In genomic region chr22:23085785-23086184, GRCh38 we compare ENCODE assay signal across 22 cellular contexts. TPM values are rescaled to one million over a fixed set of nuclear protein-coding genes. Genes with fewer than 3 reads are reported as not detected.
A peak's percentile ranks its signal among the peaks of the same experiment; 100 is the strongest.
DNase-seq lines count a peak whose midpoint lies in the region; ATAC-seq, FAIRE-seq and TF ChIP-seq lines count a peak whose summit lies in the region.
"Had no signal": no experiment of that assay in that cellular context is flagged by ENCODE, and none has a peak within 500 bp of the region (broad histone marks: within the 10 kb centered on the region; RNA-seq: fewer than 3 reads in every experiment).

No MANE protein-coding gene starts in this region.

- H3K27me3 ChIP-seq in GM23338 (ENCODE audit: insufficient read depth) (no peaks in the 10 kb centered on the region), K562 (ENCODE audit: control insufficient read depth in 2 of 2, insufficient read depth in 2 of 2, low read length in 2 of 2) (peaks cover 69 to 88% of the 10 kb centered on the region in 2 experiments), mesendoderm (ENCODE audit: insufficient read depth, low read length, poor library complexity) (no peaks in the 10 kb centered on the region)
- no peaks in the 10 kb centered on the region for H3K27me3 ChIP-seq in CD4-positive, alpha-beta T cell (ENCODE audit: control insufficient read depth, insufficient read depth, low read length)

- no peaks in the 10 kb centered on the region for H3K36me3 ChIP-seq in GM23338 (ENCODE audit: insufficient read depth)
- H3K36me3 ChIP-seq in K562 (ENCODE audit: control insufficient read depth, insufficient read depth, low read length): no peaks in the 10 kb centered on the region
- H3K36me3 ChIP-seq in mesendoderm (ENCODE audit: control insufficient read depth, insufficient read depth, low read length): no peaks in the 10 kb centered on the region

- no peak overlapping the region for H3K4ac ChIP-seq in mesendoderm (ENCODE audit: low read depth, low read length)

- in situ Hi-C loops in K562 (cut with MboI): no loop called here

- no peak overlapping the region for H2BK120ac ChIP-seq in mesendoderm (ENCODE audit: low read depth, low read length)

- H3K79me1 ChIP-seq in mesendoderm (ENCODE audit: low read length): no peaks in the 10 kb centered on the region

- peaks cover 12% of the 10 kb centered on the region for H3K27me3 Mint-ChIP-seq in GM23338 (ENCODE audit: insufficient read depth, low read depth, poor library complexity)
- H3K27me3 Mint-ChIP-seq in CD4-positive, alpha-beta T cell: no peaks in the 10 kb centered on the region

- H3K9me3 ChIP-seq in K562 (replicated peaks; ENCODE audit: control insufficient read depth, insufficient read depth, low read depth, low read length): no peaks in the 10 kb centered on the region
- H3K9me3 ChIP-seq in CD4-positive, alpha-beta T cell (ENCODE audit: control insufficient read depth, low read length): no peaks in the 10 kb centered on the region

- H3K9me3 Mint-ChIP-seq in GM23338: no peaks in the 10 kb centered on the region
- H3K9me3 Mint-ChIP-seq in CD4-positive, alpha-beta T cell: no peaks in the 10 kb centered on the region

- FAIRE-seq in K562 (lab: Jason Lieb, UNC): no peak

- no peaks in the 10 kb centered on the region for H3K9me2 ChIP-seq in GM23338 (ENCODE audit: insufficient read depth)

- no peak overlapping the region for H3K4me2 ChIP-seq in GM23338
- no peak overlapping the region for H3K4me2 ChIP-seq in K562 (ENCODE audit: insufficient read depth, low read length)
- no peak overlapping the region for H3K4me2 ChIP-seq in mesendoderm (ENCODE audit: low read length)

- no TSS peak for BruUV-seq in K562 (replicated peaks; lab: Mats Ljungman, UMichigan)

- no peak for TF ChIP-seq EP300 in K562 (IDR thresholded peaks at IDR 0.05; ENCODE audit: low read length)

- H3K9me1 ChIP-seq in K562 (ENCODE audit: control insufficient read depth, insufficient read depth, low read length): peaks cover 27% of the 10 kb centered on the region

- no peaks in the 10 kb centered on the region for H3K79me2 ChIP-seq in GM23338 (replicated peaks; ENCODE audit: insufficient read depth)
- H3K79me2 ChIP-seq in K562 (ENCODE audit: control insufficient read depth, insufficient read depth, low read length): no peaks in the 10 kb centered on the region
- H3K79me2 ChIP-seq in mesendoderm (ENCODE audit: control insufficient read depth, insufficient read depth, low read length): no peaks in the 10 kb centered on the region

- H3K18ac ChIP-seq in mesendoderm (ENCODE audit: low read length): no peak overlapping the region

- no peak overlapping the region for H4K8ac ChIP-seq in mesendoderm (ENCODE audit: low read depth, low read length)

- peak; percentile 89 for DNase-seq in D341Med (ENCODE audit: low spot score)
- no peak for DNase-seq in GM23338 (ENCODE audit: low spot score)
- peak in 2 of 4 experiments; percentile 50 to 52 for DNase-seq in K562 (ENCODE audit: extremely low read depth in 1 of 4, low spot score in 3 of 4)
- peak; percentile 62 for DNase-seq in mesendoderm
- DNase-seq in NCI-H510A treated with DMSO at 0.1 percent for 48 hours (lab: John Stamatoyannopoulos, UW): no peak
- DNase-seq in germinal center (ENCODE audit: low spot score): no peak
- DNase-seq in anterior cingulate cortex (lab: John Stamatoyannopoulos, UW): no peak
- no peak for DNase-seq in CD4-positive, alpha-beta T cell
- DNase-seq: ACHN; EL; GOT3; HCEC 1CT; KG1; NCI-H1092; NCI-H1436 treated with DMSO at 0.1 percent for 48 hours; NCI-H1930; NK-92 treated with Interleukin-12 subunit alpha and Interleukin-12 subunit beta, amount 100 ng/mL, for 24 hours; SHP77 treated with DMSO at 0.1 percent for 48 hours; SW 1271 had no signal

- H3K4me3 ChIP-seq in GM23338 (no peak overlapping the region), K562 (no peak overlapping the region), mesendoderm (ENCODE audit: low read length) (no peak overlapping the region)
- H3K4me3 ChIP-seq: SK-N-MC had no signal

- TF ChIP-seq CTCF in GM23338 (conservative IDR thresholded peaks at IDR 0.05; ENCODE audit: low read depth in 2 of 2): no peak
- TF ChIP-seq CTCF in K562 (IDR thresholded peaks at IDR 0.05 in 2 of 3, conservative IDR thresholded peaks at IDR 0.05 in 1 of 3; ENCODE audit: insufficient read depth in 2 of 3, low read depth in 1 of 3, low read length in 3 of 3): no peak
- no peak for TF ChIP-seq CTCF in CD4-positive, alpha-beta T cell (IDR thresholded peaks at IDR 0.05)

- no peak overlapping the region for H2BK15ac ChIP-seq in mesendoderm (replicated peaks; ENCODE audit: low read depth)

- H3K36me3 Mint-ChIP-seq in GM23338 (ENCODE audit: low read depth): no peaks in the 10 kb centered on the region
- no peaks in the 10 kb centered on the region for H3K36me3 Mint-ChIP-seq in CD4-positive, alpha-beta T cell (ENCODE audit: low read depth)

- no peak overlapping the region for H3K23ac ChIP-seq in mesendoderm (ENCODE audit: low read length)

- H3K4me1 ChIP-seq in GM23338 (ENCODE audit: insufficient read depth) (no peaks in the 10 kb centered on the region; the same call in 1 of the 2 replicates), K562 (replicated peaks in 1 of 2; ENCODE audit: control insufficient read depth in 2 of 2, insufficient read depth in 2 of 2, low read length in 2 of 2) (peaks cover 17 to 38% of the 10 kb centered on the region in 2 experiments; a peak in 4 of 5 replicates), mesendoderm (ENCODE audit: control insufficient read depth, low read depth, low read length) (peaks cover 9% of the 10 kb centered on the region)

- H3K4me3 Mint-ChIP-seq in GM23338: no peak overlapping the region
- H3K4me3 Mint-ChIP-seq in CD4-positive, alpha-beta T cell: no peak overlapping the region

- H3K9ac ChIP-seq in K562 (ENCODE audit: insufficient read depth in 1 of 2, low read depth in 2 of 2, low read length in 2 of 2) (peak overlapping the region in 1 of 2 experiments; percentile 80; a peak in 1 of 4 replicates), mesendoderm (ENCODE audit: low read length) (no peak overlapping the region)

- no peak overlapping the region for H2AFZ ChIP-seq in GM23338
- H2AFZ ChIP-seq in K562 (ENCODE audit: low read depth, low read length): no peak overlapping the region

- TF ChIP-seq RAD21 in K562 (CRISPR knock-in tag; conservative IDR thresholded peaks at IDR 0.05 in 1 of 2, IDR thresholded peaks at IDR 0.05 in 1 of 2): no peak

- H4K5ac ChIP-seq in mesendoderm (ENCODE audit: low read length): no peak overlapping the region

- H3K27ac Mint-ChIP-seq in GM23338: no peak overlapping the region
- no peak overlapping the region for H3K27ac Mint-ChIP-seq in CD4-positive, alpha-beta T cell

- TF ChIP-seq POLR2A in K562 (conservative IDR thresholded peaks at IDR 0.05): no peak

- ATAC-seq in GM23338 (peak; percentile 14; the same call in 1 of the 3 replicates), K562 (no peak)
- ATAC-seq in CD4-positive, alpha-beta T cell (ENCODE audit: poor library complexity): no peak

- H3K56ac ChIP-seq in mesendoderm (ENCODE audit: low read length): no peak overlapping the region

- POLR2A ChIA-PET in K562 (lab: Yijun Ruan, JAX): interaction anchor here (0.6 to 9.9 kb wide), 8 partner anchors 13 to 565 kb away, joined by 3 to 178 read pairs (median 4); partner anchors contain the start of genes GNAZ and ZNF280A
- POLR2A ChIA-PET in CD4-positive, alpha-beta T cell (lab: Charles Lee): no interaction called here

- H3K27ac ChIP-seq in GM23338 (ENCODE audit: low read depth): no peak overlapping the region
- H3K27ac ChIP-seq in K562 (ENCODE audit: extremely low read depth, low read depth, low read length): no peak overlapping the region
- H3K27ac ChIP-seq in mesendoderm (ENCODE audit: low read depth, low read length): no peak overlapping the region
- no peak overlapping the region for H3K27ac ChIP-seq in CD4-positive, alpha-beta T cell (ENCODE audit: low read depth, low read length)
- H3K27ac ChIP-seq: C4-2B, RWPE1, SK-N-MC had no signal

- CTCF ChIA-PET in K562 (lab: Yijun Ruan, JAX; ENCODE audit: low intra/inter-chr PET ratio): interaction anchor here (1.1 kb wide), 1 partner anchor 43 kb away, joined by 3 read pairs; no protein-coding TSS in a partner anchor
- CTCF ChIA-PET in CD4-positive, alpha-beta T cell (lab: Charles Lee): no interaction called here

- H3F3A ChIP-seq in GM23338 (replicated peaks; ENCODE audit: low read depth): no peaks in the 10 kb centered on the region

- WGBS in K562 (ENCODE audit: insufficient coverage, low coverage, missing lambda C conversion rate): 10% methylated on average over 9 of the region's 9 CpGs
- no CpG with 5 or more reads among the region's 9 CpGs for WGBS in mesendoderm (ENCODE audit: extremely low coverage, insufficient coverage, low lambda C conversion rate)

- H4K20me1 ChIP-seq in GM23338 (replicated peaks; ENCODE audit: insufficient read depth) (no peaks in the 10 kb centered on the region; the same call in 1 of the 2 replicates), K562 (replicated peaks; ENCODE audit: control insufficient read depth, insufficient read depth, low read length) (peaks cover 76% of the 10 kb centered on the region)

- H2BK5ac ChIP-seq in mesendoderm (ENCODE audit: low read length): no peak overlapping the region

- H2AK5ac ChIP-seq in mesendoderm (ENCODE audit: low read length): no peak overlapping the region

- H3K4me1 Mint-ChIP-seq in GM23338: peaks cover 15% of the 10 kb centered on the region
- H3K4me1 Mint-ChIP-seq in CD4-positive, alpha-beta T cell (ENCODE audit: low read depth): peaks cover 5% of the 10 kb centered on the region

- intact Hi-C loops in K562 (cut with micrococcal nuclease): no loop called here
- intact Hi-C loops in CD4-positive, alpha-beta T cell (cut with DNase I, micrococcal nuclease): no loop called here

RNA-seq across cellular contexts. Expression of gene GNAZ, which starts 15.5 kb away (rescaled TPM):
- 9.9 and 11.1 TPM in 2 replicates for total RNA-seq in GM23338 (2014; rRNA removed; shearing (Covaris generic))
- 2.9 TPM in 2 replicates for polyA plus RNA-seq in GM23338 (2016; fragmentation: Nextera tagmentation; extraction: Ambion mirVana)
- 0.79 and 1.2 TPM in 2 replicates for total RNA-seq in K562 (2011; cell fraction: chromatin; rRNA removed; ENCODE audit: low replicate concordance)
- total RNA-seq in K562 (2011; cell fraction: nucleolus; rRNA removed): 0.50 and 0.79 TPM in 2 replicates
- total RNA-seq in K562 (2011; cell fraction: nucleoplasm; rRNA removed): 0.29 and 0.46 TPM in 2 replicates
- total RNA-seq in K562 (2014; rRNA removed): 0.14 and 0.24 TPM in 2 replicates
- total RNA-seq in K562 (2014; rRNA removed; fragmentation: Illumina TruSeq; extraction: Trizol): 0.04 and 0.10 TPM in 2 replicates
- total RNA-seq in K562 (2015; rRNA removed; fragmentation: Illumina TruSeq; extraction: Trizol): 0.04 and 0.11 TPM in 2 replicates
- 0.22 and 0.74 TPM in 2 replicates for total RNA-seq in K562 (2021)
- 0.13 and 0.22 TPM in 2 replicates for polyA plus RNA-seq in K562 (2011; rRNA removed)
- 0.15 and 0.31 TPM in 2 replicates for polyA plus RNA-seq in K562 (2011; cell fraction: cytosol; rRNA removed)
- polyA plus RNA-seq in K562 (2011; cell fraction: nucleus; rRNA removed): 0.35 and 0.60 TPM in 2 replicates
- 0.14 and 0.26 TPM in 2 replicates for polyA plus RNA-seq in K562 (2012)
- polyA plus RNA-seq in K562 (2014; fragmentation: Illumina TruSeq; extraction: Trizol): 0.12 and 0.13 TPM in 2 replicates
- not detected for polyA plus RNA-seq in K562 (2014; fragmentation: Nextera tagmentation; extraction: Ambion mirVana)
- 0.18 TPM in 1 of 2 replicates, not detected in the other for polyA plus RNA-seq in K562 (2014; rRNA removed)
- polyA minus RNA-seq in K562 (2011; rRNA and poly(A)+ RNA removed): 0.21 and 0.32 TPM in 2 replicates
- 0.57 TPM in 1 of 2 replicates, not detected in the other for polyA minus RNA-seq in K562 (2011; cell fraction: cytosol; rRNA and poly(A)+ RNA removed)
- polyA minus RNA-seq in K562 (2011; cell fraction: nucleus; rRNA and poly(A)+ RNA removed): 0.40 and 0.67 TPM in 2 replicates
- polyA plus RNA-seq in mesendoderm (2013, experiment 1 of 2): 4.0 TPM
- polyA plus RNA-seq in mesendoderm (2013, experiment 2 of 2): 3.9 TPM
- total RNA-seq in CD4-positive, alpha-beta T cell: under 1 TPM; 0.20 to 0.38 TPM

RNA-seq across cellular contexts. Expression of gene RSPH14, which starts 56.0 kb away (rescaled TPM):
- not detected in 2 replicates for total RNA-seq in GM23338 (2014; rRNA removed; shearing (Covaris generic))
- 1.8 and 2.5 TPM in 2 replicates for polyA plus RNA-seq in GM23338 (2016; fragmentation: Nextera tagmentation; extraction: Ambion mirVana)
- total RNA-seq in K562 (2011; cell fraction: chromatin; rRNA removed; ENCODE audit: low replicate concordance): not detected in 2 replicates
- total RNA-seq in K562 (2011; cell fraction: nucleolus; rRNA removed): not detected in 2 replicates
- total RNA-seq in K562 (2011; cell fraction: nucleoplasm; rRNA removed): not detected in 2 replicates
- not detected in 2 replicates for total RNA-seq in K562 (2014; rRNA removed)
- total RNA-seq in K562 (2014; rRNA removed; fragmentation: Illumina TruSeq; extraction: Trizol): not detected in 2 replicates
- total RNA-seq in K562 (2015; rRNA removed; fragmentation: Illumina TruSeq; extraction: Trizol): not detected in 2 replicates
- total RNA-seq in K562 (2021): not detected in 2 replicates
- 0.24 TPM in 1 of 2 replicates, not detected in the other for polyA plus RNA-seq in K562 (2011; rRNA removed)
- polyA plus RNA-seq in K562 (2011; cell fraction: cytosol; rRNA removed): not detected in 2 replicates
- 0.27 TPM in 1 of 2 replicates, not detected in the other for polyA plus RNA-seq in K562 (2011; cell fraction: nucleus; rRNA removed)
- not detected in 2 replicates for polyA plus RNA-seq in K562 (2012)
- polyA plus RNA-seq in K562 (2014; fragmentation: Illumina TruSeq; extraction: Trizol): not detected in 2 replicates
- polyA plus RNA-seq in K562 (2014; fragmentation: Nextera tagmentation; extraction: Ambion mirVana): under 1 TPM in 1 of 2 experiments, not detected in 1; 0.35 TPM
- not detected in 2 replicates for polyA plus RNA-seq in K562 (2014; rRNA removed)
- not detected in 2 replicates for polyA minus RNA-seq in K562 (2011; rRNA and poly(A)+ RNA removed)
- polyA minus RNA-seq in K562 (2011; cell fraction: cytosol; rRNA and poly(A)+ RNA removed): not detected in 2 replicates
- not detected in 2 replicates for polyA minus RNA-seq in K562 (2011; cell fraction: nucleus; rRNA and poly(A)+ RNA removed)
- 0.20 TPM for polyA plus RNA-seq in mesendoderm (2013, experiment 1 of 2)
- 0.20 TPM for polyA plus RNA-seq in mesendoderm (2013, experiment 2 of 2)
- total RNA-seq in CD4-positive, alpha-beta T cell: 1 to 10 TPM; 1.2 to 1.5 TPM

RNA-seq across cellular contexts. Expression of gene RAB36, which starts 59.5 kb away (rescaled TPM):
- total RNA-seq in GM23338 (2014; rRNA removed; shearing (Covaris generic)): 0.58 and 1.2 TPM in 2 replicates
- polyA plus RNA-seq in GM23338 (2016; fragmentation: Nextera tagmentation; extraction: Ambion mirVana) (0.43 and 0.58 TPM in 2 replicates), K562 (2011; rRNA removed) (0.01 and 0.04 TPM in 2 replicates), K562 (2014; fragmentation: Illumina TruSeq; extraction: Trizol) (not detected in 2 replicates), K562 (2014; fragmentation: Nextera tagmentation; extraction: Ambion mirVana) (under 1 TPM; 0.04 to 0.08 TPM), K562 (2014; rRNA removed) (0.08 TPM in 1 of 2 replicates, not detected in the other)
- not detected in 2 replicates for total RNA-seq in K562 (2011; cell fraction: chromatin; rRNA removed; ENCODE audit: low replicate concordance)
- total RNA-seq in K562 (2011; cell fraction: nucleolus; rRNA removed): not detected in 2 replicates
- total RNA-seq in K562 (2011; cell fraction: nucleoplasm; rRNA removed): not detected in 2 replicates
- total RNA-seq in K562 (2014; rRNA removed) (0.04 and 0.50 TPM in 2 replicates), K562 (2014; rRNA removed; fragmentation: Illumina TruSeq; extraction: Trizol) (not detected in 2 replicates), K562 (2015; rRNA removed; fragmentation: Illumina TruSeq; extraction: Trizol) (not detected in 2 replicates), K562 (2021) (0.09 TPM in 1 of 2 replicates, not detected in the other)
- 0.58 TPM in 1 of 2 replicates, not detected in the other for polyA plus RNA-seq in K562 (2011; cell fraction: cytosol; rRNA removed)
- polyA plus RNA-seq in K562 (2011; cell fraction: nucleus; rRNA removed): 0.06 TPM in 1 of 2 replicates, not detected in the other
- 0.08 and 0.18 TPM in 2 replicates for polyA plus RNA-seq in K562 (2012)
- polyA minus RNA-seq in K562 (2011; rRNA and poly(A)+ RNA removed): 0.42 TPM in 1 of 2 replicates, not detected in the other
- polyA minus RNA-seq in K562 (2011; cell fraction: cytosol; rRNA and poly(A)+ RNA removed): not detected in 2 replicates
- polyA minus RNA-seq in K562 (2011; cell fraction: nucleus; rRNA and poly(A)+ RNA removed): 0.11 and 0.40 TPM in 2 replicates
- 0.67 TPM for polyA plus RNA-seq in mesendoderm (2013, experiment 1 of 2)
- polyA plus RNA-seq in mesendoderm (2013, experiment 2 of 2): 0.64 TPM
- total RNA-seq in CD4-positive, alpha-beta T cell: under 1 TPM; 0.77 to 0.87 TPM

Comparison
In these comparisons a context has a peak if more than half of its experiments do, and no peak if none do; other contexts are left out.
1. DNase-seq: peak in D341Med (single experiment) and mesendoderm (single experiment); none in GM23338 (single experiment), NCI-H510A treated with DMSO at 0.1 percent for 48 hours (single experiment), germinal center (single experiment), anterior cingulate cortex (0 of 58) and CD4-positive, alpha-beta T cell (0 of 10).